ENCODE assay signal across 1 cellular context in the genomic region with DNA sequence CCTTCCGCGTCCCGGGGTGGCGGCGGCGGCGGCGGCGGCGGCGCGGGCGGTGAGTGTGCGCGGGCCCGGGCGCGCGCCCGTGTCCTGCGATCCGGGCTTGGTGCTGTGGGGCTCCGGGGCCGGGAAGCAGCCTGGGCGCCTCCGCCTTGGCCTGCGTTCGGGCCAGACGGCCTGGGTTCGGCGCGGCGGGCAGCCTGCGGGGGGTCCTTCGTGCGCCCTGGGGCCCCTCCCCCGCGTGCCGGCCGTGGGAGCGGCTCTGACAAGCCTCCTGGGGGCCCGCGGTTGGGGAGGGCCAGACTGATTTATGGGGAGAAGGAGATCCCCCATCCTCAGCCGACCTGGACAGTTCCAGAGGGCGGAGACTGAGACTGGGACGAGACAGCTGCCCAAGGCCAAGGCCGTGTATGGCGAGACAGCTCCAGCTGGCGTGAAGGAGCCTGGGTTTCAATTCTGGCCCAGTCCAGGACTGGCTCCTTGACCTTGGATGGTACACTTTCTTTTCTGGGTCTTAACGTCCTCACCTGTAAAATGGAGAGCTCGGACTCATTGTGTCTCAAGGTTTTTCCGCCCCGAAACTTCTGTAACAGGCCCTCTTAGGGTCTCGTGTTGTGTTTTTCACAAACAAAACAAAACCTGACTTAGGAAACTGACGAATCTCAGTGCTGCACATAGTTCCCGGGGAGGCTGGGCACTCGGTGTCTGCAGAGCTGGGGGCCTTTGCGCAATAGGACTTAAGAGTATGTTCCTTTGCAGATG.
TF ChIP-seq lines count a peak whose summit lies in the region.

No MANE protein-coding gene starts in this region.

TF ChIP-seq in GM12878, 131 proteins besides CTCF, POLR2A, EP300 and RAD21 (continued from another document and continues in another):
- TF ChIP-seq, protein P1, sequence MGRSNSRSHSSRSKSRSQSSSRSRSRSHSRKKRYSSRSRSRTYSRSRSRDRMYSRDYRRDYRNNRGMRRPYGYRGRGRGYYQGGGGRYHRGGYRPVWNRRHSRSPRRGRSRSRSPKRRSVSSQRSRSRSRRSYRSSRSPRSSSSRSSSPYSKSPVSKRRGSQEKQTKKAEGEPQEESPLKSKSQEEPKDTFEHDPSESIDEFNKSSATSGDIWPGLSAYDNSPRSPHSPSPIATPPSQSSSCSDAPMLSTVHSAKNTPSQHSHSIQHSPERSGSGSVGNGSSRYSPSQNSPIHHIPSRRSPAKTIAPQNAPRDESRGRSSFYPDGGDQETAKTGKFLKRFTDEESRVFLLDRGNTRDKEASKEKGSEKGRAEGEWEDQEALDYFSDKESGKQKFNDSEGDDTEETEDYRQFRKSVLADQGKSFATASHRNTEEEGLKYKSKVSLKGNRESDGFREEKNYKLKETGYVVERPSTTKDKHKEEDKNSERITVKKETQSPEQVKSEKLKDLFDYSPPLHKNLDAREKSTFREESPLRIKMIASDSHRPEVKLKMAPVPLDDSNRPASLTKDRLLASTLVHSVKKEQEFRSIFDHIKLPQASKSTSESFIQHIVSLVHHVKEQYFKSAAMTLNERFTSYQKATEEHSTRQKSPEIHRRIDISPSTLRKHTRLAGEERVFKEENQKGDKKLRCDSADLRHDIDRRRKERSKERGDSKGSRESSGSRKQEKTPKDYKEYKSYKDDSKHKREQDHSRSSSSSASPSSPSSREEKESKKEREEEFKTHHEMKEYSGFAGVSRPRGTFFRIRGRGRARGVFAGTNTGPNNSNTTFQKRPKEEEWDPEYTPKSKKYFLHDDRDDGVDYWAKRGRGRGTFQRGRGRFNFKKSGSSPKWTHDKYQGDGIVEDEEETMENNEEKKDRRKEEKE (IDR thresholded peaks at IDR 0.05), result no peak
- TF ChIP-seq, protein P2, sequence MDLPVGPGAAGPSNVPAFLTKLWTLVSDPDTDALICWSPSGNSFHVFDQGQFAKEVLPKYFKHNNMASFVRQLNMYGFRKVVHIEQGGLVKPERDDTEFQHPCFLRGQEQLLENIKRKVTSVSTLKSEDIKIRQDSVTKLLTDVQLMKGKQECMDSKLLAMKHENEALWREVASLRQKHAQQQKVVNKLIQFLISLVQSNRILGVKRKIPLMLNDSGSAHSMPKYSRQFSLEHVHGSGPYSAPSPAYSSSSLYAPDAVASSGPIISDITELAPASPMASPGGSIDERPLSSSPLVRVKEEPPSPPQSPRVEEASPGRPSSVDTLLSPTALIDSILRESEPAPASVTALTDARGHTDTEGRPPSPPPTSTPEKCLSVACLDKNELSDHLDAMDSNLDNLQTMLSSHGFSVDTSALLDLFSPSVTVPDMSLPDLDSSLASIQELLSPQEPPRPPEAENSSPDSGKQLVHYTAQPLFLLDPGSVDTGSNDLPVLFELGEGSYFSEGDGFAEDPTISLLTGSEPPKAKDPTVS (IDR thresholded peaks at IDR 0.05; ENCODE audit: low read depth, low read length), result no peak
- TF ChIP-seq NR2C1 (IDR thresholded peaks at IDR 0.05) (no peak), EZH2 (IDR thresholded peaks at IDR 0.05; ENCODE audit: borderline replicate concordance, control insufficient read depth, low read depth, low read length) (no peak), ZNF207 (IDR thresholded peaks at IDR 0.05; ENCODE audit: borderline replicate concordance) (0 out of 2 replicates have a peak, but pooled peaks have one; percentile 31), MXI1 (IDR thresholded peaks at IDR 0.05; ENCODE audit: low read depth, low read length) (0 out of 2 replicates have a peak, but pooled peaks have one; percentile 42), HDAC2 (IDR thresholded peaks at IDR 0.05) (no peak), POLR2AphosphoS5 (IDR thresholded peaks at IDR 0.05; ENCODE audit: low read length) (0 out of 2 replicates have a peak, but pooled peaks have one; percentile 35), KLF5 (IDR thresholded peaks at IDR 0.05; ENCODE audit: partially characterized antibody) (peak; percentile 24), SIX5 (IDR thresholded peaks at IDR 0.05; ENCODE audit: low read depth, low read length, severe bottlenecking) (no peak), CBX5 (IDR thresholded peaks at IDR 0.05; ENCODE audit: low read depth) (no peak), YY1 (IDR thresholded peaks at IDR 0.05; ENCODE audit: low read depth, low read length) (no peak), DPF2 (IDR thresholded peaks at IDR 0.05) (peak; percentile 69), LARP7 (IDR thresholded peaks at IDR 0.05) (peak; percentile 71; the same call in 1 of the 2 replicates), IKZF1 (conservative IDR thresholded peaks at IDR 0.05) (peak; percentile 81), BHLHE40 (IDR thresholded peaks at IDR 0.05; ENCODE audit: borderline replicate concordance in 1 of 2, low read depth in 2 of 2, low read length in 1 of 2) (peak; percentile 8 to 51; a peak in 2 of 4 replicates), TARDBP (IDR thresholded peaks at IDR 0.05; ENCODE audit: borderline replicate concordance) (no peak), JUND (IDR thresholded peaks at IDR 0.05; ENCODE audit: low read depth, low read length) (no peak), ASH2L (IDR thresholded peaks at IDR 0.05; ENCODE audit: borderline replicate concordance, low read depth) (no peak)
- TF ChIP-seq, protein P3, sequence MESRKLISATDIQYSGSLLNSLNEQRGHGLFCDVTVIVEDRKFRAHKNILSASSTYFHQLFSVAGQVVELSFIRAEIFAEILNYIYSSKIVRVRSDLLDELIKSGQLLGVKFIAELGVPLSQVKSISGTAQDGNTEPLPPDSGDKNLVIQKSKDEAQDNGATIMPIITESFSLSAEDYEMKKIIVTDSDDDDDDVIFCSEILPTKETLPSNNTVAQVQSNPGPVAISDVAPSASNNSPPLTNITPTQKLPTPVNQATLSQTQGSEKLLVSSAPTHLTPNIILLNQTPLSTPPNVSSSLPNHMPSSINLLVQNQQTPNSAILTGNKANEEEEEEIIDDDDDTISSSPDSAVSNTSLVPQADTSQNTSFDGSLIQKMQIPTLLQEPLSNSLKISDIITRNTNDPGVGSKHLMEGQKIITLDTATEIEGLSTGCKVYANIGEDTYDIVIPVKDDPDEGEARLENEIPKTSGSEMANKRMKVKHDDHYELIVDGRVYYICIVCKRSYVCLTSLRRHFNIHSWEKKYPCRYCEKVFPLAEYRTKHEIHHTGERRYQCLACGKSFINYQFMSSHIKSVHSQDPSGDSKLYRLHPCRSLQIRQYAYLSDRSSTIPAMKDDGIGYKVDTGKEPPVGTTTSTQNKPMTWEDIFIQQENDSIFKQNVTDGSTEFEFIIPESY (IDR thresholded peaks at IDR 0.05), result no peak
- TF ChIP-seq, protein P4, sequence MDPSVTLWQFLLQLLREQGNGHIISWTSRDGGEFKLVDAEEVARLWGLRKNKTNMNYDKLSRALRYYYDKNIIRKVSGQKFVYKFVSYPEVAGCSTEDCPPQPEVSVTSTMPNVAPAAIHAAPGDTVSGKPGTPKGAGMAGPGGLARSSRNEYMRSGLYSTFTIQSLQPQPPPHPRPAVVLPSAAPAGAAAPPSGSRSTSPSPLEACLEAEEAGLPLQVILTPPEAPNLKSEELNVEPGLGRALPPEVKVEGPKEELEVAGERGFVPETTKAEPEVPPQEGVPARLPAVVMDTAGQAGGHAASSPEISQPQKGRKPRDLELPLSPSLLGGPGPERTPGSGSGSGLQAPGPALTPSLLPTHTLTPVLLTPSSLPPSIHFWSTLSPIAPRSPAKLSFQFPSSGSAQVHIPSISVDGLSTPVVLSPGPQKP (IDR thresholded peaks at IDR 0.05; ENCODE audit: low read depth, low read length), result no peak
- TF ChIP-seq, protein P5, sequence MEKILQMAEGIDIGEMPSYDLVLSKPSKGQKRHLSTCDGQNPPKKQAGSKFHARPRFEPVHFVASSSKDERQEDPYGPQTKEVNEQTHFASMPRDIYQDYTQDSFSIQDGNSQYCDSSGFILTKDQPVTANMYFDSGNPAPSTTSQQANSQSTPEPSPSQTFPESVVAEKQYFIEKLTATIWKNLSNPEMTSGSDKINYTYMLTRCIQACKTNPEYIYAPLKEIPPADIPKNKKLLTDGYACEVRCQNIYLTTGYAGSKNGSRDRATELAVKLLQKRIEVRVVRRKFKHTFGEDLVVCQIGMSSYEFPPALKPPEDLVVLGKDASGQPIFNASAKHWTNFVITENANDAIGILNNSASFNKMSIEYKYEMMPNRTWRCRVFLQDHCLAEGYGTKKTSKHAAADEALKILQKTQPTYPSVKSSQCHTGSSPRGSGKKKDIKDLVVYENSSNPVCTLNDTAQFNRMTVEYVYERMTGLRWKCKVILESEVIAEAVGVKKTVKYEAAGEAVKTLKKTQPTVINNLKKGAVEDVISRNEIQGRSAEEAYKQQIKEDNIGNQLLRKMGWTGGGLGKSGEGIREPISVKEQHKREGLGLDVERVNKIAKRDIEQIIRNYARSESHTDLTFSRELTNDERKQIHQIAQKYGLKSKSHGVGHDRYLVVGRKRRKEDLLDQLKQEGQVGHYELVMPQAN (conservative IDR thresholded peaks at IDR 0.05), result no peak
- TF ChIP-seq, protein P6, sequence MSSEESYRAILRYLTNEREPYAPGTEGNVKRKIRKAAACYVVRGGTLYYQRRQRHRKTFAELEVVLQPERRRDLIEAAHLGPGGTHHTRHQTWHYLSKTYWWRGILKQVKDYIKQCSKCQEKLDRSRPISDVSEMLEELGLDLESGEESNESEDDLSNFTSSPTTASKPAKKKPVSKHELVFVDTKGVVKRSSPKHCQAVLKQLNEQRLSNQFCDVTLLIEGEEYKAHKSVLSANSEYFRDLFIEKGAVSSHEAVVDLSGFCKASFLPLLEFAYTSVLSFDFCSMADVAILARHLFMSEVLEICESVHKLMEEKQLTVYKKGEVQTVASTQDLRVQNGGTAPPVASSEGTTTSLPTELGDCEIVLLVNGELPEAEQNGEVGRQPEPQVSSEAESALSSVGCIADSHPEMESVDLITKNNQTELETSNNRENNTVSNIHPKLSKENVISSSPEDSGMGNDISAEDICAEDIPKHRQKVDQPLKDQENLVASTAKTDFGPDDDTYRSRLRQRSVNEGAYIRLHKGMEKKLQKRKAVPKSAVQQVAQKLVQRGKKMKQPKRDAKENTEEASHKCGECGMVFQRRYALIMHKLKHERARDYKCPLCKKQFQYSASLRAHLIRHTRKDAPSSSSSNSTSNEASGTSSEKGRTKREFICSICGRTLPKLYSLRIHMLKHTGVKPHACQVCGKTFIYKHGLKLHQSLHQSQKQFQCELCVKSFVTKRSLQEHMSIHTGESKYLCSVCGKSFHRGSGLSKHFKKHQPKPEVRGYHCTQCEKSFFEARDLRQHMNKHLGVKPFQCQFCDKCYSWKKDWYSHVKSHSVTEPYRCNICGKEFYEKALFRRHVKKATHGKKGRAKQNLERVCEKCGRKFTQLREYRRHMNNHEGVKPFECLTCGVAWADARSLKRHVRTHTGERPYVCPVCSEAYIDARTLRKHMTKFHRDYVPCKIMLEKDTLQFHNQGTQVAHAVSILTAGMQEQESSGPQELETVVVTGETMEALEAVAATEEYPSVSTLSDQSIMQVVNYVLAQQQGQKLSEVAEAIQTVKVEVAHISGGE (CRISPR knock-in tag; IDR thresholded peaks at IDR 0.05), result no peak
- TF ChIP-seq, protein P7, sequence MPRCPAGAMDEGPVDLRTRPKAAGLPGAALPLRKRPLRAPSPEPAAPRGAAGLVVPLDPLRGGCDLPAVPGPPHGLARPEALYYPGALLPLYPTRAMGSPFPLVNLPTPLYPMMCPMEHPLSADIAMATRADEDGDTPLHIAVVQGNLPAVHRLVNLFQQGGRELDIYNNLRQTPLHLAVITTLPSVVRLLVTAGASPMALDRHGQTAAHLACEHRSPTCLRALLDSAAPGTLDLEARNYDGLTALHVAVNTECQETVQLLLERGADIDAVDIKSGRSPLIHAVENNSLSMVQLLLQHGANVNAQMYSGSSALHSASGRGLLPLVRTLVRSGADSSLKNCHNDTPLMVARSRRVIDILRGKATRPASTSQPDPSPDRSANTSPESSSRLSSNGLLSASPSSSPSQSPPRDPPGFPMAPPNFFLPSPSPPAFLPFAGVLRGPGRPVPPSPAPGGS (IDR thresholded peaks at IDR 0.05; ENCODE audit: borderline replicate concordance, insufficient read depth, low read depth, low read length, poor library complexity, severe bottlenecking), result no peak
- TF ChIP-seq, protein P8, sequence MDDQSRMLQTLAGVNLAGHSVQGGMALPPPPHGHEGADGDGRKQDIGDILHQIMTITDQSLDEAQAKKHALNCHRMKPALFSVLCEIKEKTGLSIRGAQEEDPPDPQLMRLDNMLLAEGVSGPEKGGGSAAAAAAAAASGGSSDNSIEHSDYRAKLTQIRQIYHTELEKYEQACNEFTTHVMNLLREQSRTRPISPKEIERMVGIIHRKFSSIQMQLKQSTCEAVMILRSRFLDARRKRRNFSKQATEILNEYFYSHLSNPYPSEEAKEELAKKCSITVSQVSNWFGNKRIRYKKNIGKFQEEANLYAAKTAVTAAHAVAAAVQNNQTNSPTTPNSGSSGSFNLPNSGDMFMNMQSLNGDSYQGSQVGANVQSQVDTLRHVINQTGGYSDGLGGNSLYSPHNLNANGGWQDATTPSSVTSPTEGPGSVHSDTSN (IDR thresholded peaks at IDR 0.05; ENCODE audit: insufficient replicate concordance, low read depth, low read length), result no peak
- TF ChIP-seq, protein P9, sequence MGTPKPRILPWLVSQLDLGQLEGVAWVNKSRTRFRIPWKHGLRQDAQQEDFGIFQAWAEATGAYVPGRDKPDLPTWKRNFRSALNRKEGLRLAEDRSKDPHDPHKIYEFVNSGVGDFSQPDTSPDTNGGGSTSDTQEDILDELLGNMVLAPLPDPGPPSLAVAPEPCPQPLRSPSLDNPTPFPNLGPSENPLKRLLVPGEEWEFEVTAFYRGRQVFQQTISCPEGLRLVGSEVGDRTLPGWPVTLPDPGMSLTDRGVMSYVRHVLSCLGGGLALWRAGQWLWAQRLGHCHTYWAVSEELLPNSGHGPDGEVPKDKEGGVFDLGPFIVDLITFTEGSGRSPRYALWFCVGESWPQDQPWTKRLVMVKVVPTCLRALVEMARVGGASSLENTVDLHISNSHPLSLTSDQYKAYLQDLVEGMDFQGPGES (IDR thresholded peaks at IDR 0.05), result no peak
- TF ChIP-seq, protein P10, sequence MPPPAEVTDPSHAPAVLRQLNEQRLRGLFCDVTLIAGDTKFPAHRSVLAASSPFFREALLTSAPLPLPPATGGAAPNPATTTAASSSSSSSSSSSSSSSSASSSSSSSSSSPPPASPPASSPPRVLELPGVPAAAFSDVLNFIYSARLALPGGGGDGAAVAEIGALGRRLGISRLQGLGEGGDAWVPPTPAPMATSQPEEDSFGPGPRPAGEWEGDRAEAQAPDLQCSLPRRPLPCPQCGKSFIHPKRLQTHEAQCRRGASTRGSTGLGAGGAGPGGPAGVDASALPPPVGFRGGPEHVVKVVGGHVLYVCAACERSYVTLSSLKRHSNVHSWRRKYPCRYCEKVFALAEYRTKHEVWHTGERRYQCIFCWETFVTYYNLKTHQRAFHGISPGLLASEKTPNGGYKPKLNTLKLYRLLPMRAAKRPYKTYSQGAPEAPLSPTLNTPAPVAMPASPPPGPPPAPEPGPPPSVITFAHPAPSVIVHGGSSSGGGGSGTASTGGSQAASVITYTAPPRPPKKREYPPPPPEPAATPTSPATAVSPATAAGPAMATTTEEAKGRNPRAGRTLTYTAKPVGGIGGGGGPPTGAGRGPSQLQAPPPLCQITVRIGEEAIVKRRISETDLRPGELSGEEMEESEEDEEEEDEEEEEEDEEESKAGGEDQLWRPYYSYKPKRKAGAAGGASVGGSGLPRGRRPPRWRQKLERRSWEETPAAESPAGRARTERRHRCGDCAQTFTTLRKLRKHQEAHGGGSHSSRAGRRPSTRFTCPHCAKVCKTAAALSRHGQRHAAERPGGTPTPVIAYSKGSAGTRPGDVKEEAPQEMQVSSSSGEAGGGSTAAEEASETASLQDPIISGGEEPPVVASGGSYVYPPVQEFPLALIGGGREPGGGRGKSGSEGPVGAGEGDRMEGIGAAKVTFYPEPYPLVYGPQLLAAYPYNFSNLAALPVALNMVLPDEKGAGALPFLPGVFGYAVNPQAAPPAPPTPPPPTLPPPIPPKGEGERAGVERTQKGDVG (CRISPR knock-in tag; IDR thresholded peaks at IDR 0.05), result no peak
- TF ChIP-seq, protein P11, sequence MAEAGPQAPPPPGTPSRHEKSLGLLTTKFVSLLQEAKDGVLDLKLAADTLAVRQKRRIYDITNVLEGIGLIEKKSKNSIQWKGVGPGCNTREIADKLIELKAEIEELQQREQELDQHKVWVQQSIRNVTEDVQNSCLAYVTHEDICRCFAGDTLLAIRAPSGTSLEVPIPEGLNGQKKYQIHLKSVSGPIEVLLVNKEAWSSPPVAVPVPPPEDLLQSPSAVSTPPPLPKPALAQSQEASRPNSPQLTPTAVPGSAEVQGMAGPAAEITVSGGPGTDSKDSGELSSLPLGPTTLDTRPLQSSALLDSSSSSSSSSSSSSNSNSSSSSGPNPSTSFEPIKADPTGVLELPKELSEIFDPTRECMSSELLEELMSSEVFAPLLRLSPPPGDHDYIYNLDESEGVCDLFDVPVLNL (IDR thresholded peaks at IDR 0.05; ENCODE audit: low read depth, low read length), result no peak
